In genomic region chr3:39385456-39386098, GRCh38 we compare ENCODE assay signal across 2 cellular contexts.
TF ChIP-seq lines count a peak whose summit lies in the region.

No MANE protein-coding gene starts in this region.

TF ChIP-seq in GM23338, 12 proteins besides CTCF, POLR2A, EP300 and RAD21 (continued from another document):
- TF ChIP-seq CREB1 (CRISPR knock-in tag; IDR thresholded peaks at IDR 0.05; ENCODE audit: low read depth) (no peak), ZNF114 (CRISPR knock-in tag; IDR thresholded peaks at IDR 0.05) (no peak), ZNF462 (CRISPR knock-in tag; IDR thresholded peaks at IDR 0.05) (no peak)

TF ChIP-seq in neural cell, 6 proteins besides CTCF, POLR2A, EP300 and RAD21:
- TF ChIP-seq REST (IDR thresholded peaks at IDR 0.05; ENCODE audit: borderline replicate concordance) (no peak), POLR2AphosphoS5 (IDR thresholded peaks at IDR 0.05) (no peak), TAF1 (IDR thresholded peaks at IDR 0.05; ENCODE audit: low read depth) (no peak), MXI1 (conservative IDR thresholded peaks at IDR 0.05; ENCODE audit: poor library complexity, severe bottlenecking) (no peak), SMC3 (conservative IDR thresholded peaks at IDR 0.05; ENCODE audit: poor library complexity) (no peak), EZH2 (IDR thresholded peaks at IDR 0.05; ENCODE audit: borderline replicate concordance, insufficient read depth, low read length, poor library complexity, severe bottlenecking) (no peak)
TF ChIP-seq in neural cell: peak in this region for 0.
